In genomic region chr22:38489561-38490133, GRCh38 we compare ENCODE assay signal across 12 cellular contexts. TPM values are rescaled to one million over a fixed set of nuclear protein-coding genes. Genes with fewer than 3 reads are reported as not detected.
DNase-seq lines count a peak whose midpoint lies in the region; ATAC-seq and TF ChIP-seq lines count a peak whose summit lies in the region.
"Had no signal": no experiment of that assay in that cellular context is flagged by ENCODE, and none has a peak within 500 bp of the region (broad histone marks: within the 10 kb centered on the region; RNA-seq: fewer than 3 reads in every experiment).

No MANE protein-coding gene starts in this region.

- DNase-seq in activated naive CD4-positive, alpha-beta T cell treated with anti-CD3 and anti-CD28 coated beads for 36 hours, result no peak
- no peak for DNase-seq in activated naive CD4-positive, alpha-beta T cell treated with anti-CD3 and anti-CD28 coated beads, Interleukin-2, amount 50 U/mL, for 16 hours
- no peak for DNase-seq in T-helper 17 cell
- DNase-seq in glutamatergic neuron, result no peak
- no peak for DNase-seq in stimulated activated naive CD8-positive, alpha-beta T cell treated with anti-CD3 and anti-CD28 coated beads, Interleukin-15, amount 100 ng/mL, for 72 hours
- DNase-seq in A172 (ENCODE audit: low spot score), result no peak
- DNase-seq in SK-N-DZ (ENCODE audit: low spot score), result no peak
- DNase-seq in lower leg skin (ENCODE audit: low spot score in 2 of 2), result no peak
- DNase-seq: activated CD8-positive, alpha-beta memory T cell treated with anti-CD3 and anti-CD28 coated beads, Interleukin-2, amount 50 U/mL, for 4 hours; T-helper 9 cell had no signal

- no peaks in the 10 kb centered on the region for H3K27me3 Mint-ChIP-seq in activated naive CD4-positive, alpha-beta T cell treated with anti-CD3 and anti-CD28 coated beads for 36 hours (ENCODE audit: low read depth)
- H3K27me3 Mint-ChIP-seq in T-helper 17 cell, result no peaks in the 10 kb centered on the region
- H3K27me3 Mint-ChIP-seq in glutamatergic neuron (ENCODE audit: unreplicated experiment), result no peaks in the 10 kb centered on the region
- no peaks in the 10 kb centered on the region for H3K27me3 Mint-ChIP-seq in stimulated activated naive CD8-positive, alpha-beta T cell treated with anti-CD3 and anti-CD28 coated beads, Interleukin-15, amount 100 ng/mL, for 72 hours

- H3K4me1 Mint-ChIP-seq in activated naive CD4-positive, alpha-beta T cell treated with anti-CD3 and anti-CD28 coated beads for 36 hours (ENCODE audit: low read depth), result peaks cover 71% of the 10 kb centered on the region
- H3K4me1 Mint-ChIP-seq in T-helper 17 cell (peaks cover 19% of the 10 kb centered on the region), glutamatergic neuron (ENCODE audit: low read depth, unreplicated experiment) (peaks cover 1% of the 10 kb centered on the region)
- H3K4me1 Mint-ChIP-seq in stimulated activated naive CD8-positive, alpha-beta T cell treated with anti-CD3 and anti-CD28 coated beads, Interleukin-15, amount 100 ng/mL, for 72 hours, result peaks cover 81% of the 10 kb centered on the region

- no peaks in the 10 kb centered on the region for H3K9me3 ChIP-seq in T-helper 17 cell (ENCODE audit: control insufficient read depth, low read length, poor library complexity, severe bottlenecking)
- H3K9me3 ChIP-seq: vagina had no signal

- no peaks in the 10 kb centered on the region for H3K9me3 Mint-ChIP-seq in activated naive CD4-positive, alpha-beta T cell treated with anti-CD3 and anti-CD28 coated beads for 36 hours
- H3K9me3 Mint-ChIP-seq in glutamatergic neuron (ENCODE audit: unreplicated experiment), result no peaks in the 10 kb centered on the region
- H3K9me3 Mint-ChIP-seq in stimulated activated naive CD8-positive, alpha-beta T cell treated with anti-CD3 and anti-CD28 coated beads, Interleukin-15, amount 100 ng/mL, for 72 hours, result no peaks in the 10 kb centered on the region

- no peak for ATAC-seq in T-helper 17 cell
- no peak for ATAC-seq in stimulated activated naive CD8-positive, alpha-beta T cell treated with anti-CD3 and anti-CD28 coated beads, Interleukin-15, amount 100 ng/mL, for 72 hours

- WGBS in lower leg skin, 2 donors, result 74 to 75% methylated on average over 6 of the region's 6 CpGs

- no peak for TF ChIP-seq CTCF in glutamatergic neuron (IDR thresholded peaks at IDR 0.05; ENCODE audit: partially characterized antibody, unreplicated experiment)
- TF ChIP-seq CTCF in lower leg skin (IDR thresholded peaks at IDR 0.05), result no peak

- intact Hi-C loops in activated naive CD4-positive, alpha-beta T cell treated with anti-CD3 and anti-CD28 coated beads for 36 hours (cut with micrococcal nuclease), result loop anchor here (1.0 kb wide), 1 partner anchor 13 kb away; no protein-coding TSS in a partner anchor
- intact Hi-C loops in lower leg skin (cut with DNase I; ENCODE audit: low total_unique reads), result no loop called here

- H3K36me3 Mint-ChIP-seq in activated naive CD4-positive, alpha-beta T cell treated with anti-CD3 and anti-CD28 coated beads for 36 hours (ENCODE audit: low read depth), result peaks cover 75% of the 10 kb centered on the region
- peaks cover 6% of the 10 kb centered on the region for H3K36me3 Mint-ChIP-seq in T-helper 17 cell (ENCODE audit: low read depth)
- H3K36me3 Mint-ChIP-seq in glutamatergic neuron (ENCODE audit: unreplicated experiment), result no peaks in the 10 kb centered on the region

- no peak overlapping the region for H3K4me3 Mint-ChIP-seq in activated naive CD4-positive, alpha-beta T cell treated with anti-CD3 and anti-CD28 coated beads for 36 hours
- peak overlapping the region; percentile 39 for H3K4me3 Mint-ChIP-seq in T-helper 17 cell
- no peak overlapping the region for H3K4me3 Mint-ChIP-seq in glutamatergic neuron (ENCODE audit: unreplicated experiment)
- no peak overlapping the region for H3K4me3 Mint-ChIP-seq in stimulated activated naive CD8-positive, alpha-beta T cell treated with anti-CD3 and anti-CD28 coated beads, Interleukin-15, amount 100 ng/mL, for 72 hours

- TF ChIP-seq POLR2A in lower leg skin (IDR thresholded peaks at IDR 0.05), result no peak

- CTCF ChIA-PET in activated naive CD4-positive, alpha-beta T cell treated with anti-CD3 and anti-CD28 coated beads for 36 hours (lab: Charles Lee), result interaction anchor here (1.3 kb wide), 1 partner anchor 584 kb away, joined by 3 read pairs; the partner anchor contains the start of gene MICALL1

- no peak overlapping the region for H3K4me3 ChIP-seq in lower leg skin (ENCODE audit: low read depth, poor library complexity, severe bottlenecking)
- H3K4me3 ChIP-seq: vagina had no signal

- peak overlapping the region; percentile 87 for H3K27ac Mint-ChIP-seq in activated naive CD4-positive, alpha-beta T cell treated with anti-CD3 and anti-CD28 coated beads for 36 hours
- H3K27ac Mint-ChIP-seq in T-helper 17 cell (peak overlapping the region; percentile 65), glutamatergic neuron (ENCODE audit: unreplicated experiment) (peak overlapping the region; percentile 64)
- peak overlapping the region; percentile 1 to 69 for H3K27ac Mint-ChIP-seq in stimulated activated naive CD8-positive, alpha-beta T cell treated with anti-CD3 and anti-CD28 coated beads, Interleukin-15, amount 100 ng/mL, for 72 hours

RNA-seq across cellular contexts. Expression of gene DDX17, which starts 16.5 kb away (rescaled TPM):
- total RNA-seq in activated naive CD4-positive, alpha-beta T cell treated with anti-CD3 and anti-CD28 coated beads for 36 hours, result 100 to 1,000 TPM; 319 to 341 TPM
- 100 to 1,000 TPM; 526 to 546 TPM for total RNA-seq in T-helper 17 cell
- 530 TPM for total RNA-seq in glutamatergic neuron (ENCODE audit: unreplicated experiment)
- total RNA-seq in A172 (2014; rRNA removed; shearing (Covaris generic)), result 241 and 273 TPM in 2 replicates
- polyA plus RNA-seq in SK-N-DZ (2014; cell fraction: cytosol; rRNA removed), result 407 and 486 TPM in 2 replicates
- polyA plus RNA-seq in SK-N-DZ (2014; cell fraction: nucleus; rRNA removed), result 996 and 1,586 TPM in 2 replicates
- 100 to 1,000 TPM; 419 to 723 (median 493) TPM for total RNA-seq in lower leg skin

RNA-seq across cellular contexts. Expression of gene KDELR3, which starts 21.8 kb away (rescaled TPM):
- under 1 TPM; 0.57 to 0.77 TPM for total RNA-seq in activated naive CD4-positive, alpha-beta T cell treated with anti-CD3 and anti-CD28 coated beads for 36 hours
- total RNA-seq in T-helper 17 cell, result not detected
- total RNA-seq in glutamatergic neuron (ENCODE audit: unreplicated experiment), result not detected
- 18.4 and 24.4 TPM in 2 replicates for total RNA-seq in A172 (2014; rRNA removed; shearing (Covaris generic))
- 0.34 and 2.2 TPM in 2 replicates for polyA plus RNA-seq in SK-N-DZ (2014; cell fraction: cytosol; rRNA removed)
- not detected in 2 replicates for polyA plus RNA-seq in SK-N-DZ (2014; cell fraction: nucleus; rRNA removed)
- total RNA-seq in lower leg skin, result 1 to 10 TPM in 2 of 4 donors, under 1 TPM in 2; 0.80 to 5.1 (median 1.3) TPM

RNA-seq across cellular contexts. Expression of gene KCNJ4, which starts 34.6 kb away (rescaled TPM):
- total RNA-seq in activated naive CD4-positive, alpha-beta T cell treated with anti-CD3 and anti-CD28 coated beads for 36 hours, result not detected
- not detected for total RNA-seq in T-helper 17 cell
- total RNA-seq in glutamatergic neuron (ENCODE audit: unreplicated experiment), result 0.86 TPM
- total RNA-seq in A172 (2014; rRNA removed; shearing (Covaris generic)), result 0.31 TPM in 1 of 2 replicates, not detected in the other
- polyA plus RNA-seq in SK-N-DZ (2014; cell fraction: cytosol; rRNA removed), result 0.27 and 0.30 TPM in 2 replicates
- polyA plus RNA-seq in SK-N-DZ (2014; cell fraction: nucleus; rRNA removed), result not detected in 2 replicates
- 1 to 10 TPM in 1 of 4 donors, under 1 TPM in 2, not detected in 1; 0.29 to 1.4 (median 0.46) TPM for total RNA-seq in lower leg skin
- total RNA-seq: bronchial epithelial cell, vagina had no signal

Comparison
In these comparisons a context has a peak if more than half of its experiments do, and no peak if none do; other contexts are left out.
1. H3K27ac Mint-ChIP-seq: peak in every context shown above with its lines; median percentile 87 in activated naive CD4-positive, alpha-beta T cell treated with anti-CD3 and anti-CD28 coated beads for 36 hours; 65 in T-helper 17 cell; 64 in glutamatergic neuron; 35 in stimulated activated naive CD8-positive, alpha-beta T cell treated with anti-CD3 and anti-CD28 coated beads, Interleukin-15, amount 100 ng/mL, for 72 hours.